ENCODE assay signal across 1 cellular context in the genomic region with DNA sequence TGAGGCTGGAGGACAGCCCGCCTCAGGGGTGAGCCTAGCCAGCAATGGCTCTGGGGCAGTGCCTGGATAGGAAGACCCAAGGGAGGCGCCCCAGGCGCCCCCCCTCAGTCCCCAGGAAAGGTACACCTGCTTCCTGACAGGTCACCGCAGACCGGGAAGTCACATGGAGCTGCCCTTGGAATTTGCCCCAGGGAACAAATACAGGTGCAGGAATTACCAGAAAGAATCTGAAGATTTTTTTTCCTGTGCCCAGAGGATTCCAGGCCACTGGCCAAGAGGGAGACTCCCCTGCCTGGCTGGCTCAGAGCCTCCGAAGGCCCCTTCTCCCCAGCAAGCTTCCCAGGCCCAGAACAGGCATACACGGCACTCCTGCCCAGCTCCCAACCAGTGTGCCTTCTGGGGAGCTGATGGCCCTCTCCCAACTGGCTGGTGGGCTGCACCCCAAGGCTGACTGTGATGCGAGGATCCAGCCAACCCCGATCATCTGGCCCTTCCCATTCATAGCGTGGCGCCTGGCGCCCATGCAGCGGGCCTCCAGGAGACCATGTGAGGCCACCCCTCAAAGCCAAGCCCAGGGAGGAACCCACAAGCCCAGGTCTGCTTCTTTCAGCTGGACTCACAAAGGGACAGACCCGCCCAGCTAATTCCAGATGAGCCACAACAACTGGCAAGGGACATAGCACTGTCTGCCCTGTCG.
TF ChIP-seq lines count a peak whose summit lies in the region.

No MANE protein-coding gene starts in this region.

TF ChIP-seq in A549, 52 proteins besides CTCF, POLR2A, EP300 and RAD21 (continued from another document):
- TF ChIP-seq SMC3 (IDR thresholded peaks at IDR 0.05), result no peak
- TF ChIP-seq NFE2L2 (conservative IDR thresholded peaks at IDR 0.05; ENCODE audit: low read length), result no peak
- TF ChIP-seq RFX5 (IDR thresholded peaks at IDR 0.05), result no peak
- TF ChIP-seq RCOR1 (IDR thresholded peaks at IDR 0.05; ENCODE audit: low read depth, low read length), result no peak
- TF ChIP-seq HOXA7 (CRISPR knock-in tag; IDR thresholded peaks at IDR 0.05), result no peak
- TF ChIP-seq JUNB (IDR thresholded peaks at IDR 0.05), result no peak
